Comparison of ENCODE assay signal across 8 cellular contexts in genomic region chr12:47868041-47868440, GRCh38. TPM values are rescaled to one million over a fixed set of nuclear protein-coding genes. Genes with fewer than 3 reads are reported as not detected.
DNase-seq lines count a peak whose midpoint lies in the region; ATAC-seq and TF ChIP-seq lines count a peak whose summit lies in the region.
"Had no signal": no experiment of that assay in that cellular context is flagged by ENCODE, and none has a peak within 500 bp of the region (broad histone marks: within the 10 kb centered on the region; RNA-seq: fewer than 3 reads in every experiment).

No MANE protein-coding gene starts in this region.

- no peaks in the 10 kb centered on the region for H3K27me3 ChIP-seq in MG63
- H3K27me3 ChIP-seq in foreskin keratinocyte = no peaks in the 10 kb centered on the region
- H3K27me3 ChIP-seq: gastrocnemius medialis had no signal

- DNase-seq in HCEC 1CT (peak; percentile 2), MG63 (peak; percentile 73), foreskin keratinocyte (no peak)
- no peak for DNase-seq in effector CD4-positive, alpha-beta T cell
- DNase-seq in activated CD4-positive, alpha-beta T cell treated with anti-CD3 and anti-CD28 coated beads, Interleukin-2, amount 50 U/mL, for 48 hours = no peak
- DNase-seq: gastrocnemius medialis had no signal

- peak overlapping the region; percentile 6 for H3K27ac ChIP-seq in foreskin keratinocyte
- H3K27ac ChIP-seq: gastrocnemius medialis had no signal

- H3K9me3 ChIP-seq in MG63 = no peaks in the 10 kb centered on the region
- H3K9me3 ChIP-seq: gastrocnemius medialis had no signal

- ATAC-seq in GM19023 (IDR thresholded peaks at IDR 0.05; ENCODE audit: unreplicated experiment) = peak; percentile 8
- no peak for ATAC-seq in foreskin keratinocyte
- no peak for ATAC-seq in esophagus mucosa
- ATAC-seq: gastrocnemius medialis had no signal

- peaks cover 12% of the 10 kb centered on the region for H3K4me1 ChIP-seq in foreskin keratinocyte

- peaks cover 17% of the 10 kb centered on the region for H3K36me3 ChIP-seq in MG63
- H3K36me3 ChIP-seq: gastrocnemius medialis had no signal

- no peak for TF ChIP-seq CTCF in foreskin keratinocyte (conservative IDR thresholded peaks at IDR 0.05)

- no peak overlapping the region for H3K4me3 ChIP-seq in MG63
- H3K4me3 ChIP-seq: gastrocnemius medialis had no signal

RNA-seq across cellular contexts. Expression of gene VDR, which starts 36.8 kb away (rescaled TPM):
- 14.7 and 15.9 TPM in 2 replicates for total RNA-seq in MG63 (2014; rRNA removed; shearing (Covaris generic); ENCODE audit: low replicate concordance)
- total RNA-seq in foreskin keratinocyte (33.4 and 33.6 TPM in 2 replicates), esophagus mucosa (18.0 TPM)
- polyA plus RNA-seq in foreskin keratinocyte = 14.9 and 15.8 TPM in 2 replicates

RNA-seq across cellular contexts. Expression of gene HDAC7, which starts 48.3 kb away (rescaled TPM):
- total RNA-seq in MG63 (2014; rRNA removed; shearing (Covaris generic); ENCODE audit: low replicate concordance) = 30.5 and 31.5 TPM in 2 replicates
- total RNA-seq in foreskin keratinocyte (52.3 and 55.8 TPM in 2 replicates), esophagus mucosa (25.1 TPM)
- 47.3 and 51.7 TPM in 2 replicates for polyA plus RNA-seq in foreskin keratinocyte

Comparison
In these comparisons a context has a peak if more than half of its experiments do, and no peak if none do; other contexts are left out.
1. DNase-seq: peak in HCEC 1CT (single experiment) and MG63 (single experiment); none in foreskin keratinocyte (0 of 2), effector CD4-positive, alpha-beta T cell (single experiment) and activated CD4-positive, alpha-beta T cell treated with anti-CD3 and anti-CD28 coated beads, Interleukin-2, amount 50 U/mL, for 48 hours (0 of 2).